9 cellular contexts compared by ENCODE assay signal in the genomic region with DNA sequence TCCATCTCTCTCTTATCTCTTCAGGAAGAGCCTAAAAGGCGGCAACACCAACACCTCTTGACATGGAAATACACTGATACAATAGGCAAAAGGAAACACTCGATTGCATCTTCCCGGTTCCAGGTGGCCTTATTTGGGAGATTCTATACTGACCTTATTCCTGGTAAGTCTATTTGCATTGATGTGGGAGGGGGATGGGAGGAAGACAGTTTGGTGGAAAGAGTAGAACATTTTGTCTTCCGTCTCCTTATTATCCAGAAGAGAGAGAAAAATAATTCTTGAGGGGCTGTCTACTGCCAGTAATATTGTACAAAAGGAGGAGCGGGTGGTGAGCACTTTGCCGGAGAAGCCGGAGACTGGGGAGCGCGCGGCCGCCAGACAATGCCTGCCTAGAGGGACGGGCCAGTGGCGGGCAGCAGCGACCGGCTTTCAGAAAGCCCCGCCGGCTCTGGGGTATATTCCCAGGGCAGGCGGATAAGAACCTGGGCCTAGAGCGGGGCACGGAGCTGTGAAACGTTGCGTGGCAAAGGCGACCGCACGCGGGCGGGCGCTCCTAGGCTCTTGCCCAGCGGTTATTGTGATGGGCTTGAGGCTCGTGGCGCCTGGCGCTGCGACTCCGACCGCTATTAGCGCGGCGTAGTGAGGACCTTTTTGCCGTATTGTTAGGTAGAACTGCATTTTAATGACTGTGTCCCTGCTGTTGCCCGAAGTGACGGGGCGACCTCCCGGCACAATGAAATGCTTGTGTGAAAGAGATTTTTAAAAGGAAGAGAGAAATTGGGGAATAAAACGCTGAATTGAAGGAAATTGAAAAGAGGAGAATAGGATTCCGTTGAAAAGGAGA. TPM values are rescaled to one million over a fixed set of nuclear protein-coding genes. Genes with fewer than 3 reads are reported as not detected.
DNase-seq lines count a peak whose midpoint lies in the region; TF ChIP-seq lines count a peak whose summit lies in the region.
"Had no signal": no experiment of that assay in that cellular context is flagged by ENCODE, and none has a peak within 500 bp of the region (broad histone marks: within the 10 kb centered on the region; RNA-seq: fewer than 3 reads in every experiment).

No MANE protein-coding gene starts in this region.

- no peak for TF ChIP-seq CTCF in Peyer's patch (IDR thresholded peaks at IDR 0.05)
- TF ChIP-seq CTCF in esophagus squamous epithelium (IDR thresholded peaks at IDR 0.05), result no peak
- no peak for TF ChIP-seq CTCF in GM10266 (IDR thresholded peaks at IDR 0.05; ENCODE audit: control insufficient read depth, insufficient read depth, low read depth, missing control alignments)

- H3K36me3 ChIP-seq in Peyer's patch, result no peaks in the 10 kb centered on the region
- H3K36me3 ChIP-seq in esophagus squamous epithelium, result no peaks in the 10 kb centered on the region
- no peaks in the 10 kb centered on the region for H3K36me3 ChIP-seq in rectal smooth muscle tissue (ENCODE audit: control insufficient read depth, insufficient read depth, low read length)

- H3K4me1 ChIP-seq in Peyer's patch (peaks cover 0 to 14% (median 2%) of the 10 kb centered on the region in 4 donors), esophagus squamous epithelium (peaks cover 15 to 37% (median 20%) of the 10 kb centered on the region in 3 donors), rectal smooth muscle tissue (ENCODE audit: control insufficient read depth, insufficient read depth, low read length) (no peaks in the 10 kb centered on the region)

- H3K9me3 ChIP-seq in Peyer's patch (no peaks in the 10 kb centered on the region), esophagus squamous epithelium (no peaks in the 10 kb centered on the region)

- DNase-seq in DMS53 (lab: John Stamatoyannopoulos, UW) (peak; percentile 76), DMS53 treated with DMSO at 0.1 percent for 48 hours (lab: John Stamatoyannopoulos, UW; ENCODE audit: unreplicated experiment) (no peak), Peyer's patch (peak in 1 of 3 donors; percentile 45), esophagus squamous epithelium (lab: John Stamatoyannopoulos, UW) (no peak), NOMO-1 (lab: John Stamatoyannopoulos, UW; ENCODE audit: unreplicated experiment in 2 of 2) (no peak), GM10266 (ENCODE audit: extremely low spot score) (no peak), putamen (ENCODE audit: low spot score) (no peak)

- H3K4me3 ChIP-seq in Peyer's patch (peak overlapping the region in 3 of 4 donors; percentile 7 to 34 (median 29)), esophagus squamous epithelium (peak overlapping the region in 3 of 4 donors; percentile 18 to 51 (median 22)), rectal smooth muscle tissue (ENCODE audit: low read length) (peak overlapping the region; percentile 15)

- no peak overlapping the region for H3K9ac ChIP-seq in rectal smooth muscle tissue (ENCODE audit: low read length)

- no peak for TF ChIP-seq POLR2A in Peyer's patch (IDR thresholded peaks at IDR 0.05)
- TF ChIP-seq POLR2A in esophagus squamous epithelium (IDR thresholded peaks at IDR 0.05), result no peak

- H3K27me3 ChIP-seq in Peyer's patch (peaks cover 0 to under 1% of the 10 kb centered on the region in 2 donors), esophagus squamous epithelium (peaks cover 0 to 100% (median 4%) of the 10 kb centered on the region in 4 donors), rectal smooth muscle tissue (ENCODE audit: control insufficient read depth, insufficient read depth, low read length) (no peaks in the 10 kb centered on the region)

- peak overlapping the region in 1 of 4 donors; percentile 33 for H3K27ac ChIP-seq in Peyer's patch
- H3K27ac ChIP-seq in esophagus squamous epithelium, result no peak overlapping the region
- no peak overlapping the region for H3K27ac ChIP-seq in rectal smooth muscle tissue (ENCODE audit: low read depth, low read length)
- H3K27ac ChIP-seq: 22Rv1 had no signal

- 26 to 39% methylated on average over 25 to 34 of the region's 45 CpGs for WGBS in esophagus squamous epithelium, 2 donors

- intact Hi-C loops in esophagus squamous epithelium (cut with DNase I), result no loop called here

RNA-seq across cellular contexts. Expression of gene PRDM8, which starts 0.5 kb away (rescaled TPM):
- total RNA-seq in Peyer's patch (1 to 10 TPM in 2 of 4 donors, under 1 TPM in 2; 0.35 to 5.8 (median 3.3) TPM), esophagus squamous epithelium (1 to 10 TPM in 2 of 4 donors, under 1 TPM in 2; 0.11 to 6.1 (median 1.2) TPM)
